In genomic region chrX:102958794-102959193, GRCh38 we compare ENCODE assay signal across 17 cellular contexts. TPM values are rescaled to one million over a fixed set of nuclear protein-coding genes. Genes with fewer than 3 reads are reported as not detected.
DNase-seq lines count a peak whose midpoint lies in the region; ATAC-seq and TF ChIP-seq lines count a peak whose summit lies in the region.
"Had no signal": no experiment of that assay in that cellular context is flagged by ENCODE, and none has a peak within 500 bp of the region (broad histone marks: within the 10 kb centered on the region; RNA-seq: fewer than 3 reads in every experiment).

No MANE protein-coding gene starts in this region.

- H4K20me1 ChIP-seq in mammary epithelial cell (ENCODE audit: insufficient read depth, low read length) = no peaks in the 10 kb centered on the region

- H3K9me3 Mint-ChIP-seq in WTC11 (no peaks in the 10 kb centered on the region), T-cell (no peaks in the 10 kb centered on the region)
- H3K9me3 Mint-ChIP-seq: activated T-helper 2 cell treated with anti-CD3 and anti-CD28 coated beads, Interferon-gamma antibody, Interleukin-2, Interleukin-4, amounts not matched to agents 10 μg/mL and 5 μg/mL and 100 μg/mL, durations not matched to agents 14 hours and 24 hours and 36 hours had no signal

- peak; percentile 48; the same call in 1 of the 2 replicates for ATAC-seq in WTC11
- no peak for ATAC-seq in T-cell (replicated peaks in 1 of 4)
- ATAC-seq in HG03520 (IDR thresholded peaks at IDR 0.05; ENCODE audit: unreplicated experiment) = no peak
- ATAC-seq: esophagus mucosa had no signal

- no peak overlapping the region for H3K9ac ChIP-seq in mammary epithelial cell (ENCODE audit: insufficient read depth, low read length)

- POLR2A ChIA-PET in WTC11 (lab: Charles Lee) = no interaction called here
- POLR2A ChIA-PET in T-cell (lab: Charles Lee) = no interaction called here

- H3K27me3 ChIP-seq in mammary epithelial cell (ENCODE audit: insufficient read depth, low read length) = peaks cover 2% of the 10 kb centered on the region
- H3K27me3 ChIP-seq in breast epithelium = peaks cover 0 to 37% of the 10 kb centered on the region in 2 donors
- no peaks in the 10 kb centered on the region; the same call in 1 of the 2 replicates for H3K27me3 ChIP-seq in H7 (ENCODE audit: control insufficient read depth, insufficient read depth, low read length)

- no peak for TF ChIP-seq CTCF in mammary epithelial cell (conservative IDR thresholded peaks at IDR 0.05 in 1 of 2, IDR thresholded peaks at IDR 0.05 in 1 of 2; ENCODE audit: extremely low read depth in 1 of 2, insufficient read depth in 1 of 2, low read depth in 1 of 2, low read length in 2 of 2)
- TF ChIP-seq CTCF in breast epithelium (IDR thresholded peaks at IDR 0.05) = no peak
- peak; percentile 29 for TF ChIP-seq CTCF in NB4 (IDR thresholded peaks at IDR 0.05; ENCODE audit: low read depth, low read length)
- TF ChIP-seq CTCF in WTC11 (IDR thresholded peaks at IDR 0.05) = no peak

- peaks cover 4% of the 10 kb centered on the region for H3K4me1 Mint-ChIP-seq in WTC11
- H3K4me1 Mint-ChIP-seq in T-cell = no peaks in the 10 kb centered on the region
- H3K4me1 Mint-ChIP-seq: mesothelial cell of epicardium had no signal

- no peaks in the 10 kb centered on the region for H3K36me3 ChIP-seq in mammary epithelial cell (ENCODE audit: insufficient read depth, low read length)
- no peaks in the 10 kb centered on the region for H3K36me3 ChIP-seq in breast epithelium
- H3K36me3 ChIP-seq in H7 (replicated peaks; ENCODE audit: control insufficient read depth, insufficient read depth, low read length) = no peaks in the 10 kb centered on the region
- H3K36me3 ChIP-seq: heart left ventricle had no signal

- DNase-seq in mammary epithelial cell = peak; percentile 14
- no peak for DNase-seq in breast epithelium (ENCODE audit: low spot score in 2 of 2)
- DNase-seq in NB4 (ENCODE audit: low read depth) = peak; percentile 88
- no peak for DNase-seq in WTC11 (ENCODE audit: low spot score)
- DNase-seq in T-cell = no peak
- DNase-seq in H7 = no peak
- no peak for DNase-seq in T-helper 1 cell
- DNase-seq: activated CD8-positive, alpha-beta memory T cell treated with anti-CD3 and anti-CD28 coated beads for 24 hours; Calu3; heart left ventricle; NCI-H2107; stimulated activated CD4-positive, alpha-beta T cell treated with anti-CD3 and anti-CD28 coated beads, Interleukin-4, amount 100 ng/mL, for 24 hours had no signal

- CTCF ChIA-PET in mammary epithelial cell (lab: Charles Lee; ENCODE audit: low non-redundant PET) (no interaction called here), WTC11 (lab: Charles Lee) (interaction anchor here (1.1 to 6.3 kb wide), 3 partner anchors 8 to 217 kb away, joined by 5 to 44 read pairs (median 5); no protein-coding TSS in a partner anchor), T-cell (lab: Charles Lee) (no interaction called here)

- H3K4me3 ChIP-seq in mammary epithelial cell (replicated peaks in 1 of 3; ENCODE audit: insufficient read depth in 1 of 3, low read depth in 2 of 3, low read length in 3 of 3) (no peak overlapping the region), breast epithelium (no peak overlapping the region), NB4 (ENCODE audit: low read depth, low read length) (peak overlapping the region; percentile 57), H7 (ENCODE audit: insufficient read depth, low read depth, low read length) (no peak overlapping the region)
- H3K4me3 ChIP-seq: heart left ventricle had no signal

- H3K27ac Mint-ChIP-seq in WTC11 (no peak overlapping the region), T-cell (no peak overlapping the region)
- H3K27ac Mint-ChIP-seq: activated T-helper 2 cell treated with anti-CD3 and anti-CD28 coated beads, Interferon-gamma antibody, Interleukin-2, Interleukin-4, amounts not matched to agents 10 μg/mL and 5 μg/mL and 100 μg/mL, durations not matched to agents 14 hours and 24 hours and 36 hours; mesothelial cell of epicardium had no signal

- no peak overlapping the region for H2AFZ ChIP-seq in mammary epithelial cell (ENCODE audit: low read depth, low read length)

- H3K36me3 Mint-ChIP-seq in WTC11 (no peaks in the 10 kb centered on the region), T-cell (no peaks in the 10 kb centered on the region)
- H3K36me3 Mint-ChIP-seq: mesothelial cell of epicardium had no signal

- no TSS peak for BruUV-seq in mammary epithelial cell (replicated peaks; lab: Mats Ljungman, UMichigan)

- peaks cover 6% of the 10 kb centered on the region for H3K4me1 ChIP-seq in mammary epithelial cell (ENCODE audit: insufficient read depth, low read length)
- H3K4me1 ChIP-seq in breast epithelium = no peaks in the 10 kb centered on the region
- H3K4me1 ChIP-seq: heart left ventricle had no signal

- H3K79me2 ChIP-seq in mammary epithelial cell (ENCODE audit: insufficient read depth, low read length) = no peaks in the 10 kb centered on the region

- H3K9me3 ChIP-seq in mammary epithelial cell (replicated peaks; ENCODE audit: insufficient read depth, low read length) (no peaks in the 10 kb centered on the region), breast epithelium (no peaks in the 10 kb centered on the region)
- H3K9me3 ChIP-seq: heart left ventricle had no signal

- H3K27ac ChIP-seq in mammary epithelial cell (ENCODE audit: insufficient read depth, low read depth, low read length) = no peak overlapping the region
- no peak overlapping the region for H3K27ac ChIP-seq in breast epithelium
- H3K27ac ChIP-seq: heart left ventricle had no signal

- intact Hi-C loops in mammary epithelial cell (cut with micrococcal nuclease) (loop anchor here (2.0 kb wide), 2 partner anchors 18 to 200 kb away; no protein-coding TSS in a partner anchor), breast epithelium (cut with DNase I; ENCODE audit: low total_unique reads) (no loop called here)

- WGBS in mammary epithelial cell (ENCODE audit: low coverage, missing lambda C conversion rate) = 43% methylated on average over 5 of the region's 5 CpGs

- no peak overlapping the region for H3K4me2 ChIP-seq in mammary epithelial cell (ENCODE audit: insufficient read depth, low read depth, low read length)

- in situ Hi-C loops in mammary epithelial cell (cut with MboI; ENCODE audit: low sequenced_read_pairs in 2 of 2) = loop anchor here in 1 of 2 donors (10.0 kb wide), 1 partner anchor 216 kb away; no protein-coding TSS in a partner anchor

- dilution Hi-C loops in mammary epithelial cell (cut with HindIII; ENCODE audit: low sequenced_read_pairs) = no loop called here

- H3K27me3 Mint-ChIP-seq in WTC11 (ENCODE audit: low read depth) (no peaks in the 10 kb centered on the region), T-cell (peaks cover 3 to 26% of the 10 kb centered on the region in 2 donors)

- TF ChIP-seq POLR2A in breast epithelium (IDR thresholded peaks at IDR 0.05) = no peak
- TF ChIP-seq POLR2A in NB4 (IDR thresholded peaks at IDR 0.05; ENCODE audit: extremely low read depth, insufficient read length) = peak; percentile 45

- H3K4me3 Mint-ChIP-seq in WTC11 (no peak overlapping the region), T-cell (no peak overlapping the region)
- H3K4me3 Mint-ChIP-seq: mesothelial cell of epicardium had no signal

TF ChIP-seq in WTC11, 78 proteins besides CTCF, POLR2A, EP300 and RAD21 (continues in another document):
- no peak for TF ChIP-seq ZBTB21 (CRISPR knock-in tag; IDR thresholded peaks at IDR 0.05; ENCODE audit: borderline replicate concordance)
- no peak for TF ChIP-seq STAT6 (CRISPR knock-in tag; conservative IDR thresholded peaks at IDR 0.05; ENCODE audit: low read depth)
- peak; percentile 60 for TF ChIP-seq USF2 (CRISPR knock-in tag; IDR thresholded peaks at IDR 0.05)
- TF ChIP-seq NFYB (CRISPR knock-in tag; conservative IDR thresholded peaks at IDR 0.05; ENCODE audit: low read depth) = no peak
- peak; percentile 39; the same call in 1 of the 2 replicates for TF ChIP-seq USF1 (CRISPR knock-in tag; IDR thresholded peaks at IDR 0.05)
- TF ChIP-seq NR3C1 (CRISPR knock-in tag; conservative IDR thresholded peaks at IDR 0.05; ENCODE audit: low read depth) = no peak

RNA-seq across cellular contexts. Expression of gene RAB40AL, which starts 21.7 kb away (rescaled TPM):
- total RNA-seq in mammary epithelial cell = 1 to 10 TPM in 1 of 2 donors, under 1 TPM in 1; 0.56 to 1.3 TPM
- 0.12 TPM for polyA plus RNA-seq in mammary epithelial cell
- polyA minus RNA-seq in mammary epithelial cell = not detected
- total RNA-seq in breast epithelium = 1 to 10 TPM; 1.3 to 3.6 (median 2.0) TPM
- total RNA-seq in WTC11 (2021) = 0.20 TPM in 1 of 3 replicates, not detected in the others
- total RNA-seq in T-cell = under 1 TPM in 4 of 5 donors, not detected in 1; 0.26 to 0.82 (median 0.39) TPM
- total RNA-seq in H7 (2014; rRNA removed; shearing (Covaris generic)) = 0.21 TPM in 1 of 2 replicates, not detected in the other
- total RNA-seq: kidney epithelial cell had no signal

Comparison
In these comparisons a context has a peak if more than half of its experiments do, and no peak if none do; other contexts are left out.
1. DNase-seq: peak in mammary epithelial cell (single experiment) and NB4 (single experiment); none in breast epithelium (0 of 2), WTC11 (single experiment), T-cell (0 of 34), H7 (single experiment) and T-helper 1 cell (0 of 5).